Comparison of ENCODE assay signal across 10 cellular contexts in genomic region chr17:81166033-81166472, GRCh38. TPM values are rescaled to one million over a fixed set of nuclear protein-coding genes. Genes with fewer than 3 reads are reported as not detected.
DNase-seq lines count a peak whose midpoint lies in the region; ATAC-seq, FAIRE-seq and TF ChIP-seq lines count a peak whose summit lies in the region.
"Had no signal": no experiment of that assay in that cellular context is flagged by ENCODE, and none has a peak within 500 bp of the region (broad histone marks: within the 10 kb centered on the region; RNA-seq: fewer than 3 reads in every experiment).

A gene with protein sequence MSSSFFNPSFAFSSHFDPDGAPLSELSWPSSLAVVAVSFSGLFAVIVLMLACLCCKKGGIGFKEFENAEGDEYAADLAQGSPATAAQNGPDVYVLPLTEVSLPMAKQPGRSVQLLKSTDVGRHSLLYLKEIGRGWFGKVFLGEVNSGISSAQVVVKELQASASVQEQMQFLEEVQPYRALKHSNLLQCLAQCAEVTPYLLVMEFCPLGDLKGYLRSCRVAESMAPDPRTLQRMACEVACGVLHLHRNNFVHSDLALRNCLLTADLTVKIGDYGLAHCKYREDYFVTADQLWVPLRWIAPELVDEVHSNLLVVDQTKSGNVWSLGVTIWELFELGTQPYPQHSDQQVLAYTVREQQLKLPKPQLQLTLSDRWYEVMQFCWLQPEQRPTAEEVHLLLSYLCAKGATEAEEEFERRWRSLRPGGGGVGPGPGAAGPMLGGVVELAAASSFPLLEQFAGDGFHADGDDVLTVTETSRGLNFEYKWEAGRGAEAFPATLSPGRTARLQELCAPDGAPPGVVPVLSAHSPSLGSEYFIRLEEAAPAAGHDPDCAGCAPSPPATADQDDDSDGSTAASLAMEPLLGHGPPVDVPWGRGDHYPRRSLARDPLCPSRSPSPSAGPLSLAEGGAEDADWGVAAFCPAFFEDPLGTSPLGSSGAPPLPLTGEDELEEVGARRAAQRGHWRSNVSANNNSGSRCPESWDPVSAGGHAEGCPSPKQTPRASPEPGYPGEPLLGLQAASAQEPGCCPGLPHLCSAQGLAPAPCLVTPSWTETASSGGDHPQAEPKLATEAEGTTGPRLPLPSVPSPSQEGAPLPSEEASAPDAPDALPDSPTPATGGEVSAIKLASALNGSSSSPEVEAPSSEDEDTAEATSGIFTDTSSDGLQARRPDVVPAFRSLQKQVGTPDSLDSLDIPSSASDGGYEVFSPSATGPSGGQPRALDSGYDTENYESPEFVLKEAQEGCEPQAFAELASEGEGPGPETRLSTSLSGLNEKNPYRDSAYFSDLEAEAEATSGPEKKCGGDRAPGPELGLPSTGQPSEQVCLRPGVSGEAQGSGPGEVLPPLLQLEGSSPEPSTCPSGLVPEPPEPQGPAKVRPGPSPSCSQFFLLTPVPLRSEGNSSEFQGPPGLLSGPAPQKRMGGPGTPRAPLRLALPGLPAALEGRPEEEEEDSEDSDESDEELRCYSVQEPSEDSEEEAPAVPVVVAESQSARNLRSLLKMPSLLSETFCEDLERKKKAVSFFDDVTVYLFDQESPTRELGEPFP (N-terminal part only) (minus strand): TSS chr17:81166221. CDS start chr17:81165992, 229 bp downstream.

- H2AFZ ChIP-seq in HepG2 (ENCODE audit: low read length): no peak within 1 kb of the TSS

- no peak for TF ChIP-seq CTCF in HepG2 (CRISPR knock-in tag; IDR thresholded peaks at IDR 0.05)
- TF ChIP-seq CTCF in spleen (IDR thresholded peaks at IDR 0.05 in 8 of 11, conservative IDR thresholded peaks at IDR 0.05 in 3 of 11): no peak

- TF ChIP-seq RAD21 in HepG2 (CRISPR knock-in tag; IDR thresholded peaks at IDR 0.05): no peak

- intact Hi-C loops in HepG2 (cut with micrococcal nuclease; ENCODE audit: unreplicated experiment) (no loop called here), spleen (cut with DNase I; ENCODE audit: low total_unique reads) (no loop called here)

- peak within 1 kb of the TSS; percentile 86 for H3K9ac ChIP-seq in HepG2 (ENCODE audit: insufficient read depth, low read depth, low read length)

- DNase-seq in H7: peak; percentile 92
- DNase-seq in HepG2 (ENCODE audit: low spot score): no peak
- no peak for DNase-seq in spleen
- DNase-seq in stimulated activated CD4-positive, alpha-beta T cell treated with anti-CD3 and anti-CD28 coated beads, Interleukin-4, amount 100 ng/mL, for 24 hours: no peak
- DNase-seq: MG63, T-helper 2 cell had no signal

- BruUV-seq in HepG2 (replicated peaks; lab: Mats Ljungman, UMichigan): no TSS peak

- peaks cover 4% of the 10 kb centered on the region for H3K27me3 ChIP-seq in H7 (ENCODE audit: control insufficient read depth, insufficient read depth, low read length)
- no peaks in the 10 kb centered on the region for H3K27me3 ChIP-seq in HepG2 (ENCODE audit: control insufficient read depth in 1 of 2, insufficient read depth in 2 of 2, low read length in 2 of 2)
- peaks cover 0 to 64% (median 23%) of the 10 kb centered on the region in 7 donors for H3K27me3 ChIP-seq in spleen (replicated peaks in 1 of 7)
- H3K27me3 ChIP-seq: MG63 had no signal

- no peaks in the 10 kb centered on the region for H4K20me1 ChIP-seq in HepG2 (ENCODE audit: insufficient read depth, low read length)

- no peak for FAIRE-seq in HepG2 (lab: Jason Lieb, UNC)
- FAIRE-seq: GM12878 had no signal

- no peaks in the 10 kb centered on the region for H3K36me3 ChIP-seq in H7 (replicated peaks; ENCODE audit: control insufficient read depth, insufficient read depth, low read length)
- no peaks in the 10 kb centered on the region for H3K36me3 ChIP-seq in HepG2 (replicated peaks in 1 of 2; ENCODE audit: control insufficient read depth in 1 of 2, insufficient read depth in 2 of 2, low read length in 2 of 2)
- no peaks in the 10 kb centered on the region for H3K36me3 ChIP-seq in spleen
- H3K36me3 ChIP-seq: MG63 had no signal

- TF ChIP-seq POLR2A in HepG2 (IDR thresholded peaks at IDR 0.05; ENCODE audit: insufficient read depth in 1 of 2, low read depth in 2 of 2, low read length in 2 of 2): no peak; a peak in 1 of 4 replicates
- TF ChIP-seq POLR2A in spleen (IDR thresholded peaks at IDR 0.05): no peak
- no peak for TF ChIP-seq POLR2A in GM18505 (IDR thresholded peaks at IDR 0.05; ENCODE audit: borderline replicate concordance, extremely low read depth, insufficient read depth, insufficient read length)

- in situ Hi-C loops in HepG2 (cut with HindIII; ENCODE audit: extremely low pct_ligation_motif_present, low pct_unique_long_range_greater_than_20kb): no loop called here

- H3K4me2 ChIP-seq in HepG2 (ENCODE audit: low read depth, low read length): peak within 1 kb of the TSS; percentile 86

- H3K9me3 ChIP-seq in HepG2 (ENCODE audit: low read length) (no peaks in the 10 kb centered on the region), spleen (no peaks in the 10 kb centered on the region)
- H3K9me3 ChIP-seq: MG63 had no signal

- POLR2A ChIA-PET in HepG2 (lab: Yijun Ruan, JAX): interaction anchor here (1.0 to 2.0 kb wide), 5 partner anchors 14 to 61 kb away, joined by 3 to 7 read pairs (median 3); partner anchors contain the start of gene CEP131

- 1% methylated on average over 30 of the region's 62 CpGs for WGBS in HepG2 (ENCODE audit: low lambda C conversion rate)
- WGBS in spleen, 5 donors: 0 to 4% (median 1%) methylated on average over 7 to 59 of the region's 62 CpGs

- no peaks in the 10 kb centered on the region for H3K79me2 ChIP-seq in HepG2 (ENCODE audit: insufficient read depth, low read length)

- CTCF ChIA-PET in HepG2 (lab: Yijun Ruan, JAX; ENCODE audit: low intra/inter-chr PET ratio, low total read pairs): no interaction called here

- TF ChIP-seq EP300 in HepG2 (IDR thresholded peaks at IDR 0.05; ENCODE audit: low read depth in 2 of 2, low read length in 2 of 2): no peak
- TF ChIP-seq EP300 in HepG2 (CRISPR knock-in tag; IDR thresholded peaks at IDR 0.05; ENCODE audit: borderline replicate concordance): no peak

- H3K27ac ChIP-seq in angular gyrus (ENCODE audit: low read depth, low read length) (peak within 1 kb of the TSS; percentile 85), HepG2 (ENCODE audit: extremely low read length, insufficient read depth, low read length) (peak within 1 kb of the TSS; percentile 78), spleen (no peak within 1 kb of the TSS)

- ATAC-seq in HepG2: no peak
- ATAC-seq in GM18505 (IDR thresholded peaks at IDR 0.05; ENCODE audit: unreplicated experiment): no peak
- ATAC-seq in HG03439 (IDR thresholded peaks at IDR 0.05; ENCODE audit: unreplicated experiment): no peak
- ATAC-seq: GM12878 had no signal

- H3K4me1 ChIP-seq in HepG2 (ENCODE audit: insufficient read depth, low read length): peaks cover 39% of the 10 kb centered on the region
- peaks cover 4 to 33% (median 17%) of the 10 kb centered on the region in 6 donors for H3K4me1 ChIP-seq in spleen

- H3K4me3 ChIP-seq in H7 (ENCODE audit: insufficient read depth, low read depth, low read length): peak within 1 kb of the TSS; percentile 40
- H3K4me3 ChIP-seq in HepG2 (replicated peaks in 1 of 3; ENCODE audit: insufficient read depth in 1 of 3, low read depth in 2 of 3, low read length in 3 of 3): peak within 1 kb of the TSS; percentile 84 to 95 (median 95)
- peak within 1 kb of the TSS in 7 of 8 donors; percentile 11 to 62 (median 24) for H3K4me3 ChIP-seq in spleen
- H3K4me3 ChIP-seq: GM12878, MG63 had no signal

TF ChIP-seq in HepG2, 621 proteins besides CTCF, POLR2A, EP300 and RAD21:
- TF ChIP-seq BCL6 (CRISPR knock-in tag; IDR thresholded peaks at IDR 0.05) (no peak), RFX5 (IDR thresholded peaks at IDR 0.05; ENCODE audit: low read depth, low read length) (no peak)

RNA-seq across cellular contexts. Expression of the gene that starts here (rescaled TPM):
- total RNA-seq in H7 (2014; rRNA removed; shearing (Covaris generic)): 1.5 and 2.0 TPM in 2 replicates
- total RNA-seq in HepG2 (2016; rRNA removed; fragmentation: Illumina TruSeq; extraction: Trizol): 6.1 and 8.4 TPM in 2 replicates
- 1.5 and 2.0 TPM in 2 replicates for total RNA-seq in HepG2 (2016; cell fraction: cytosol; rRNA removed; fragmentation: Illumina TruSeq; extraction: Trizol; ENCODE audit: low read depth)
- 5.3 and 9.5 TPM in 2 replicates for total RNA-seq in HepG2 (2016; cell fraction: insoluble cytoplasmic fraction; rRNA removed; fragmentation: Illumina TruSeq; extraction: Trizol)
- 2.9 and 3.0 TPM in 2 replicates for total RNA-seq in HepG2 (2016; cell fraction: membrane; rRNA removed; fragmentation: Illumina TruSeq; extraction: Trizol)
- total RNA-seq in HepG2 (2016; cell fraction: nucleus; rRNA removed; fragmentation: Illumina TruSeq; extraction: Trizol): 9.7 and 12.6 TPM in 2 replicates
- polyA plus RNA-seq in HepG2 (2011; rRNA removed): 2.9 and 5.2 TPM in 2 replicates
- 2.9 and 4.3 TPM in 2 replicates for polyA plus RNA-seq in HepG2 (2011; cell fraction: cytosol; rRNA removed)
- polyA plus RNA-seq in HepG2 (2011; cell fraction: nucleus; rRNA removed): 15.0 and 16.5 TPM in 2 replicates
- 4.4 and 8.0 TPM in 2 replicates for polyA plus RNA-seq in HepG2 (2012)
- 0.54 and 0.65 TPM in 2 replicates for polyA plus RNA-seq in HepG2 (2016; cell fraction: cytosol; fragmentation: Illumina TruSeq; extraction: Trizol; ENCODE audit: low read depth)
- 5.7 and 6.0 TPM in 2 replicates for polyA plus RNA-seq in HepG2 (2016; cell fraction: insoluble cytoplasmic fraction; fragmentation: Illumina TruSeq; extraction: Trizol; ENCODE audit: low read depth)
- polyA plus RNA-seq in HepG2 (2016; cell fraction: membrane; fragmentation: Illumina TruSeq; extraction: Trizol; ENCODE audit: low read depth): 1.1 and 1.8 TPM in 2 replicates
- polyA plus RNA-seq in HepG2 (2016; cell fraction: nucleus; fragmentation: Illumina TruSeq; extraction: Trizol; ENCODE audit: insufficient read depth, low read depth): 14.7 and 18.3 TPM in 2 replicates
- 20.3 and 42.0 TPM in 2 replicates for polyA minus RNA-seq in HepG2 (2011; rRNA and poly(A)+ RNA removed; ENCODE audit: low replicate concordance)
- 7.4 and 11.0 TPM in 2 replicates for polyA minus RNA-seq in HepG2 (2011; cell fraction: cytosol; rRNA and poly(A)+ RNA removed)
- 3.6 and 4.6 TPM in 2 replicates for polyA minus RNA-seq in HepG2 (2011; cell fraction: nucleus; rRNA and poly(A)+ RNA removed)
- 10 to 100 TPM; 10.9 to 69.5 (median 23.2) TPM for total RNA-seq in spleen
- polyA plus RNA-seq in spleen: 10 to 100 TPM in 1 of 3 donors, 1 to 10 TPM in 2; 2.5 to 17.4 (median 7.1) TPM
- total RNA-seq: GM12878 had no signal

Comparison
In these comparisons a context has a peak if more than half of its experiments do, and no peak if none do; other contexts are left out.
1. H3K4me3 ChIP-seq: peak in every context shown above with its lines; median percentile 95 in HepG2; 40 in H7; 24 in spleen.
2. H3K27ac ChIP-seq: peak in angular gyrus (single experiment) and HepG2 (single experiment); none in spleen (0 of 8).